ENCODE assay signal across 8 cellular contexts in the genomic region with DNA sequence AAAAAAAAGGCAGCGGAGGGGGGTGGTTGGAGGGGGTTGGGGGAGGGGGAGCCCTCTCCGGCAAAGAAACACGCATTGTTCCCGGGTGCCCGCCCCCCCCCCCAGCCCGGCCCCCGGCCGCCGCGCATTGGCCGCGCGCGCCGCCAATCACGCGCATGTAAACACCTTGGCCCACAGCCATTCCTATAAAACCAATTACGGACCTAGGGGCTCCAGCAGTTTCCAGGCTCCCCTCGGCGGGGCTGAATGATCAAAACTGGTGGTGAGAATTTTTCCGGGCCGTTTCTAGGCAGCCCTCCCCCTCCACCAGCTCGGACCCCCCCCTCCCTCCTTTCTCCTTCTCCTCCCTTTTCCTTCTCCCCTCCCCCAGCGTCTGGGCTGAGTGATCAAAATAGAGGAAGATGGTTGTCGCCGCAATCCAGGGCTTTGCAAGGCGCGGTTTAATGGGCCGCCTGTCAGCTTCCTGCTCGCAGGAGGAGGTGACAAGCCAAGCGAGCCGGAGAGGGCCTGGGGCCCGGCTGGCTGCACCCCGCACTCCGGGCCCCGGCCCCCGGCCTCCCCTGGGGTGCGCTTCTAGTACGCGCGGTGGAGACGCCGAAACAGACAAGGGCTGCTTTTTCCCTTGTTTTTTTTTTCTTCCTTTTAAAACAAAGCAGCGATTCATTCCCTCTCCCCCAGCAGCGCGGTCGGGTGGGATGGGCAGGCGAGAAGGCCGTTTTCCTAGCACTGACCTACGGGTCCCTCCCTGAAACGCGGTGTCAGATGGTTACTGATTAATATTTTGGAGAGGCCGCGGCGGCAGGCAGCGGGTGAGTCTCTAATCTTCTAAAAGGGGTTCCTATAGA. TPM values are rescaled to one million over a fixed set of nuclear protein-coding genes. Genes with fewer than 3 reads are reported as not detected.
DNase-seq lines count a peak whose midpoint lies in the region; ATAC-seq and TF ChIP-seq lines count a peak whose summit lies in the region.

No MANE protein-coding gene starts in this region.

- H4K8ac ChIP-seq in mesendoderm (ENCODE audit: low read depth, low read length), result peak overlapping the region; percentile 90

- H3K27ac Mint-ChIP-seq in CD8-positive, alpha-beta T cell, result no peak overlapping the region

- H3K27me3 Mint-ChIP-seq in CD8-positive, alpha-beta T cell (ENCODE audit: low read depth), result peaks cover 56% of the 10 kb centered on the region

- H3K9me3 Mint-ChIP-seq in CD8-positive, alpha-beta T cell, result no peaks in the 10 kb centered on the region

- H3K4ac ChIP-seq in mesendoderm (ENCODE audit: low read depth, low read length), result peak overlapping the region; percentile 94

- no peak for TF ChIP-seq POLR2A in erythroblast (IDR thresholded peaks at IDR 0.05; ENCODE audit: low read length)

- H3K9ac ChIP-seq in mesendoderm (ENCODE audit: low read length), result peak overlapping the region; percentile 95
- peak overlapping the region; percentile 72 to 84 (median 81) for H3K9ac ChIP-seq in subcutaneous abdominal adipose tissue (ENCODE audit: low read length in 5 of 5)

- peak overlapping the region; percentile 97 for H3K56ac ChIP-seq in mesendoderm (ENCODE audit: low read length)

- H3K4me3 ChIP-seq in CD8-positive, alpha-beta T cell (ENCODE audit: low read depth, low read length), result peak overlapping the region; percentile 33
- H3K4me3 ChIP-seq in mesendoderm (ENCODE audit: low read length) (peak overlapping the region; percentile 68), subcutaneous abdominal adipose tissue (ENCODE audit: low read depth in 1 of 5, low read length in 5 of 5) (peak overlapping the region; percentile 90 to 97 (median 94))

- H2BK15ac ChIP-seq in mesendoderm (replicated peaks; ENCODE audit: low read depth), result peak overlapping the region; percentile 75

- H3K4me2 ChIP-seq in mesendoderm (ENCODE audit: low read length), result peak overlapping the region; percentile 74

- no peak overlapping the region for H3K27ac ChIP-seq in CD8-positive, alpha-beta T cell (ENCODE audit: low read depth, low read length)
- H3K27ac ChIP-seq in mesendoderm (ENCODE audit: low read depth, low read length) (peak overlapping the region; percentile 94), subcutaneous abdominal adipose tissue (ENCODE audit: low read depth, low read length) (peak overlapping the region; percentile 93)

- peak in 3 of 7 experiments; percentile 44 to 50 (median 46) for DNase-seq in CD8-positive, alpha-beta T cell
- DNase-seq in NCI-H460 (ENCODE audit: extremely low read depth, low read depth), result peak; percentile 99
- DNase-seq in activated CD4-positive, alpha-beta T cell treated with anti-CD3 and anti-CD28 coated beads, Interleukin-2, amount 50 U/mL, for 1 hour, result peak; percentile 27
- peak; percentile 92 to 93 for DNase-seq in erythroblast (lab: John Stamatoyannopoulos, UW)
- DNase-seq in mesendoderm, result peak; percentile 100

- TF ChIP-seq CTCF in CD8-positive, alpha-beta T cell (IDR thresholded peaks at IDR 0.05), result no peak

- H3K27me3 ChIP-seq in CD8-positive, alpha-beta T cell (ENCODE audit: insufficient read depth, low read length), result peaks cover 64% of the 10 kb centered on the region
- H3K27me3 ChIP-seq in mesendoderm (ENCODE audit: insufficient read depth, low read length, poor library complexity) (no peaks in the 10 kb centered on the region), subcutaneous abdominal adipose tissue (ENCODE audit: control insufficient read depth in 5 of 5, insufficient read depth in 4 of 5, low read length in 5 of 5) (no peaks in the 10 kb centered on the region)

- H3K4me3 Mint-ChIP-seq in CD8-positive, alpha-beta T cell, result peak overlapping the region; percentile 76

- peaks cover 3% of the 10 kb centered on the region for H3K79me1 ChIP-seq in mesendoderm (ENCODE audit: low read length)

- peaks cover 79% of the 10 kb centered on the region for H3K4me1 ChIP-seq in CD8-positive, alpha-beta T cell (ENCODE audit: insufficient read depth, low read length)
- peaks cover 5% of the 10 kb centered on the region for H3K4me1 ChIP-seq in mesendoderm (ENCODE audit: control insufficient read depth, low read depth, low read length)
- peaks cover 0 to 64% (median 41%) of the 10 kb centered on the region in 5 donors for H3K4me1 ChIP-seq in subcutaneous abdominal adipose tissue (ENCODE audit: control insufficient read depth in 5 of 5, insufficient read depth in 5 of 5, low read length in 5 of 5)

- H3K79me2 ChIP-seq in mesendoderm (ENCODE audit: control insufficient read depth, insufficient read depth, low read length), result peaks cover 29% of the 10 kb centered on the region

- CTCF ChIA-PET in CD8-positive, alpha-beta T cell (lab: Charles Lee), result interaction anchor here (0.8 to 1.0 kb wide), 2 partner anchors 28 to 31 kb away, joined by 3 read pairs; no protein-coding TSS in a partner anchor

- H3K23ac ChIP-seq in mesendoderm (ENCODE audit: low read length), result no peak overlapping the region

- peak; percentile 47 for ATAC-seq in CD8-positive, alpha-beta T cell
- ATAC-seq in HG03175 (IDR thresholded peaks at IDR 0.05; ENCODE audit: unreplicated experiment) (peak; percentile 38), HG02884 (IDR thresholded peaks at IDR 0.05; ENCODE audit: unreplicated experiment) (no peak)

- no peak overlapping the region for H4K5ac ChIP-seq in mesendoderm (ENCODE audit: low read length)

- no peaks in the 10 kb centered on the region for H3K36me3 Mint-ChIP-seq in CD8-positive, alpha-beta T cell

- no peaks in the 10 kb centered on the region for H3K9me3 ChIP-seq in CD8-positive, alpha-beta T cell (ENCODE audit: low read length)
- no peaks in the 10 kb centered on the region for H3K9me3 ChIP-seq in subcutaneous abdominal adipose tissue (ENCODE audit: control insufficient read depth in 5 of 5, low read length in 5 of 5)

- peaks cover 50% of the 10 kb centered on the region for H3K4me1 Mint-ChIP-seq in CD8-positive, alpha-beta T cell (ENCODE audit: low read depth)

- intact Hi-C loops in CD8-positive, alpha-beta T cell (cut with DNase I, micrococcal nuclease), result loop anchor here (1.0 to 2.0 kb wide), 2 partner anchors 27 kb away; no protein-coding TSS in a partner anchor

- H3K18ac ChIP-seq in mesendoderm (ENCODE audit: low read length), result peak overlapping the region; percentile 100

- POLR2A ChIA-PET in CD8-positive, alpha-beta T cell (lab: Charles Lee), result interaction anchor here (1.0 to 1.8 kb wide), 2 partner anchors 8 to 28 kb away, joined by 3 to 4 read pairs; no protein-coding TSS in a partner anchor

- no peaks in the 10 kb centered on the region for H3K36me3 ChIP-seq in CD8-positive, alpha-beta T cell (ENCODE audit: insufficient read depth, low read length)
- H3K36me3 ChIP-seq in mesendoderm (ENCODE audit: control insufficient read depth, insufficient read depth, low read length), result no peaks in the 10 kb centered on the region
- no peaks in the 10 kb centered on the region for H3K36me3 ChIP-seq in subcutaneous abdominal adipose tissue (ENCODE audit: control insufficient read depth in 5 of 5, insufficient read depth in 5 of 5, low read length in 5 of 5)

- peak overlapping the region; percentile 43 for H2BK5ac ChIP-seq in mesendoderm (ENCODE audit: low read length)

- WGBS in mesendoderm (ENCODE audit: extremely low coverage, insufficient coverage, low lambda C conversion rate), result no CpG with 5 or more reads among the region's 56 CpGs

- peak overlapping the region; percentile 84 for H2BK120ac ChIP-seq in mesendoderm (ENCODE audit: low read depth, low read length)

- H2AK5ac ChIP-seq in mesendoderm (ENCODE audit: low read length), result no peak overlapping the region

RNA-seq across cellular contexts. Expression of gene TNRC18, which starts 0.4 kb away (rescaled TPM):
- 100 to 1,000 TPM in 1 of 2 experiments, 10 to 100 TPM in 1; 87.0 to 107 TPM for total RNA-seq in CD8-positive, alpha-beta T cell
- 69.8 and 80.4 TPM in 2 replicates for total RNA-seq in NCI-H460 (2014; rRNA removed; shearing (Covaris generic))
- polyA plus RNA-seq in NCI-H460 (2014; cell fraction: nucleus; rRNA removed), result 59.3 and 85.9 TPM in 2 replicates
- polyA plus RNA-seq in mesendoderm (2013, experiment 1 of 2), result 23.2 TPM
- 22.9 TPM for polyA plus RNA-seq in mesendoderm (2013, experiment 2 of 2)

Comparison
In these comparisons a context has a peak if more than half of its experiments do, and no peak if none do; other contexts are left out.
1. H3K4me3 ChIP-seq: peak in every context shown above with its lines; median percentile 94 in subcutaneous abdominal adipose tissue; 68 in mesendoderm; 33 in CD8-positive, alpha-beta T cell.